9 cellular contexts compared by ENCODE assay signal in the genomic region with DNA sequence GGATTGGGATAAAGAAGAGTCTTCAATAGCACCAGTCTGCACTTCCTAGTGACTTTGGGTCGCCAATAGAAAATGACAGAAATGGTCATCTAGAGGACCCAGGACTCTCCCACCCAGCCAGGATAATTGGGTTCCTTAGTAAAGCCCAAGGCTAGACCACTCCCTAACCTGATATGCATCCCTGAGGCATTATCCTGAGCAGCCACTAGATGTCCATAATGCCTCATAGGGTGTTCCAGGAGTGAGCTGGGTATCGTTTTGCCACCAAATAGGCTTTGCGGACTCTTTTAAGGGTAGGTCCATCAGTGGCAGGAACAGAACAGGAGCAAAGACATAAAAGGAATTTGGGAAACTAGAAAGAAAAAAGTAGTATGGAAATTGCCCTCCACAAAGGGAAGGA.
DNase-seq lines count a peak whose midpoint lies in the region; TF ChIP-seq lines count a peak whose summit lies in the region.
"Had no signal": no experiment of that assay in that cellular context is flagged by ENCODE, and none has a peak within 500 bp of the region (broad histone marks: within the 10 kb centered on the region; RNA-seq: fewer than 3 reads in every experiment).

No MANE protein-coding gene starts in this region.

- H3K27ac ChIP-seq in 22Rv1, result no peak overlapping the region
- H3K27ac ChIP-seq in effector memory CD4-positive, alpha-beta T cell (ENCODE audit: insufficient read depth, low read length, poor library complexity, severe bottlenecking), result no peak overlapping the region

- no peaks in the 10 kb centered on the region for H3K9me3 ChIP-seq in effector memory CD4-positive, alpha-beta T cell (ENCODE audit: control insufficient read depth, low read length)

- no peaks in the 10 kb centered on the region for H3K36me3 ChIP-seq in effector memory CD4-positive, alpha-beta T cell (ENCODE audit: control insufficient read depth, insufficient read depth, low read length)

- TF ChIP-seq CTCF in 22Rv1 (IDR thresholded peaks at IDR 0.05), result peak; percentile 57
- TF ChIP-seq CTCF in GM12865 (IDR thresholded peaks at IDR 0.05; ENCODE audit: insufficient read depth, low read depth, low read length, missing control alignments), result peak; percentile 24
- TF ChIP-seq CTCF in fibroblast of pulmonary artery (IDR thresholded peaks at IDR 0.05; ENCODE audit: low read length, missing control alignments), result peak; percentile 55

- H3K4me1 ChIP-seq in effector memory CD4-positive, alpha-beta T cell (ENCODE audit: control insufficient read depth, insufficient read depth, low read length, poor library complexity, severe bottlenecking), result no peaks in the 10 kb centered on the region

- no peaks in the 10 kb centered on the region for H3K27me3 ChIP-seq in effector memory CD4-positive, alpha-beta T cell (replicated peaks; ENCODE audit: control insufficient read depth, insufficient read depth, low read length, poor library complexity, severe bottlenecking)

- no peak for DNase-seq in GM12865 (ENCODE audit: low read depth)
- DNase-seq in NCI-H748 (lab: John Stamatoyannopoulos, UW; ENCODE audit: unreplicated experiment), result peak; percentile 64
- no peak for DNase-seq in fibroblast of pulmonary artery (ENCODE audit: low read depth)
- DNase-seq in NOMO-1 treated with DMSO at 0.1 percent for 48 hours (lab: John Stamatoyannopoulos, UW; ENCODE audit: unreplicated experiment), result no peak
- no peak for DNase-seq in stimulated activated CD4-positive, alpha-beta T cell treated with anti-CD3 and anti-CD28 coated beads, Interleukin-4, amount 100 ng/mL, for 24 hours
- DNase-seq in effector memory CD4-positive, alpha-beta T cell, result no peak
- DNase-seq in GM19240 (ENCODE audit: insufficient read length, low spot score), result no peak
- DNase-seq: activated T-cell treated with anti-CD3 and anti-CD28 coated beads, Interleukin-2, amount 50 U/mL, for 1 hour had no signal

- H3K4me3 ChIP-seq in GM12865 (ENCODE audit: low read depth, low read length), result no peak overlapping the region
- no peak overlapping the region for H3K4me3 ChIP-seq in fibroblast of pulmonary artery (replicated peaks; ENCODE audit: low read depth, low read length)
- H3K4me3 ChIP-seq in effector memory CD4-positive, alpha-beta T cell (ENCODE audit: insufficient read depth, low read depth, low read length, poor library complexity, severe bottlenecking), result no peak overlapping the region
